ENCODE assay signal across 25 cellular contexts in genomic region chr18:21745234-21745633, GRCh38. TPM values are rescaled to one million over a fixed set of nuclear protein-coding genes. Genes with fewer than 3 reads are reported as not detected.
A peak's percentile ranks its signal among the peaks of the same experiment; 100 is the strongest.
DNase-seq lines count a peak whose midpoint lies in the region; ATAC-seq, FAIRE-seq and TF ChIP-seq lines count a peak whose summit lies in the region.
"Had no signal": no experiment of that assay in that cellular context is flagged by ENCODE, and none has a peak within 500 bp of the region (broad histone marks: within the 10 kb centered on the region; RNA-seq: fewer than 3 reads in every experiment).

No MANE protein-coding gene starts in this region.

- no peak for FAIRE-seq in K562 (lab: Jason Lieb, UNC)

- peaks cover 5% of the 10 kb centered on the region for H3K79me1 ChIP-seq in mesendoderm (ENCODE audit: low read length)

- no peak overlapping the region for H2BK5ac ChIP-seq in mesendoderm (ENCODE audit: low read length)

- no peak overlapping the region for H3K18ac ChIP-seq in mesendoderm (ENCODE audit: low read length)

- peaks cover 12 to 15% of the 10 kb centered on the region in 2 experiments; a peak in 3 of 5 replicates for H3K4me1 ChIP-seq in K562 (replicated peaks in 1 of 2; ENCODE audit: control insufficient read depth in 2 of 2, insufficient read depth in 2 of 2, low read length in 2 of 2)
- H3K4me1 ChIP-seq in mesendoderm (ENCODE audit: control insufficient read depth, low read depth, low read length): no peaks in the 10 kb centered on the region

- H3K36me3 ChIP-seq in K562 (ENCODE audit: control insufficient read depth, insufficient read depth, low read length): no peaks in the 10 kb centered on the region
- no peaks in the 10 kb centered on the region for H3K36me3 ChIP-seq in mesendoderm (ENCODE audit: control insufficient read depth, insufficient read depth, low read length)
- H3K36me3 ChIP-seq: HAP-1, heart left ventricle, left lung, sigmoid colon, suprapubic skin had no signal

- intact Hi-C loops in K562 (cut with micrococcal nuclease): loop anchor here (10.0 kb wide), 1 partner anchor 250 kb away; no protein-coding TSS in a partner anchor

- in situ Hi-C loops in K562 (cut with MboI): no loop called here

- H3K9ac ChIP-seq in K562 (ENCODE audit: insufficient read depth in 1 of 2, low read depth in 2 of 2, low read length in 2 of 2): no peak overlapping the region
- H3K9ac ChIP-seq in mesendoderm (ENCODE audit: low read length): no peak overlapping the region

- H4K20me1 ChIP-seq in K562 (replicated peaks; ENCODE audit: control insufficient read depth, insufficient read depth, low read length): peaks cover 25% of the 10 kb centered on the region

- H3K79me2 ChIP-seq in K562 (ENCODE audit: control insufficient read depth, insufficient read depth, low read length) (peaks cover 90% of the 10 kb centered on the region), mesendoderm (ENCODE audit: control insufficient read depth, insufficient read depth, low read length) (peaks cover 54% of the 10 kb centered on the region)

- no peak overlapping the region for H3K23ac ChIP-seq in mesendoderm (ENCODE audit: low read length)

- no peak overlapping the region for H2BK15ac ChIP-seq in mesendoderm (replicated peaks; ENCODE audit: low read depth)

- H3K4me2 ChIP-seq in K562 (ENCODE audit: insufficient read depth, low read length): no peak overlapping the region
- no peak overlapping the region for H3K4me2 ChIP-seq in mesendoderm (ENCODE audit: low read length)

- ATAC-seq in K562 (no peak), GM21529 (IDR thresholded peaks at IDR 0.05; ENCODE audit: unreplicated experiment) (no peak)
- no peak for ATAC-seq in stimulated activated naive CD8-positive, alpha-beta T cell treated with anti-CD3 and anti-CD28 coated beads, Interleukin-15, Interleukin-2, amounts not matched to agents 100 U/mL and 50 U/mL, for 24 hours
- ATAC-seq: activated T-cell treated with anti-CD3 and anti-CD28 coated beads, Interleukin-2, amount 50 U/mL, for 4 hours; CD8-positive, alpha-beta T cell; heart left ventricle; left lung; natural killer cell had no signal

- no peak for TF ChIP-seq EP300 in K562 (IDR thresholded peaks at IDR 0.05; ENCODE audit: low read length)

- TF ChIP-seq RAD21 in K562 (CRISPR knock-in tag; conservative IDR thresholded peaks at IDR 0.05 in 1 of 2, IDR thresholded peaks at IDR 0.05 in 1 of 2): no peak

- 87% methylated on average over 5 of the region's 5 CpGs for WGBS in K562 (ENCODE audit: insufficient coverage, low coverage, missing lambda C conversion rate)
- WGBS in mesendoderm (ENCODE audit: extremely low coverage, insufficient coverage, low lambda C conversion rate): no CpG with 5 or more reads among the region's 5 CpGs

- H4K8ac ChIP-seq in mesendoderm (ENCODE audit: low read depth, low read length): peak overlapping the region; percentile 81

- no peak for TF ChIP-seq POLR2A in NB4 (IDR thresholded peaks at IDR 0.05; ENCODE audit: extremely low read depth, insufficient read length)
- TF ChIP-seq POLR2A in K562 (conservative IDR thresholded peaks at IDR 0.05): no peak

- H3K4me3 ChIP-seq in NB4 (ENCODE audit: low read depth, low read length) (no peak overlapping the region), K562 (no peak overlapping the region), mesendoderm (ENCODE audit: low read length) (no peak overlapping the region)
- H3K4me3 ChIP-seq: HAP-1, heart left ventricle, left lung, sigmoid colon, suprapubic skin had no signal

- TF ChIP-seq CTCF in NB4 (IDR thresholded peaks at IDR 0.05; ENCODE audit: low read depth, low read length): no peak
- peak; percentile 26 to 84 (median 51); a peak in 4 of 6 replicates for TF ChIP-seq CTCF in K562 (IDR thresholded peaks at IDR 0.05 in 2 of 3, conservative IDR thresholded peaks at IDR 0.05 in 1 of 3; ENCODE audit: insufficient read depth in 2 of 3, low read depth in 1 of 3, low read length in 3 of 3)

- no peaks in the 10 kb centered on the region for H3K9me3 ChIP-seq in K562 (replicated peaks; ENCODE audit: control insufficient read depth, insufficient read depth, low read depth, low read length)
- H3K9me3 ChIP-seq: HAP-1, heart left ventricle, left lung, sigmoid colon, suprapubic skin had no signal

- H3K27me3 ChIP-seq in K562 (ENCODE audit: control insufficient read depth in 2 of 2, insufficient read depth in 2 of 2, low read length in 2 of 2) (no peaks in the 10 kb centered on the region), mesendoderm (ENCODE audit: insufficient read depth, low read length, poor library complexity) (no peaks in the 10 kb centered on the region)
- H3K27me3 ChIP-seq: heart left ventricle, left lung, sigmoid colon, suprapubic skin had no signal

- no peak overlapping the region for H3K56ac ChIP-seq in mesendoderm (ENCODE audit: low read length)

- DNase-seq in ELR (ENCODE audit: low read depth) (peak; percentile 14), NB4 (ENCODE audit: low read depth) (peak; percentile 32), K562 (ENCODE audit: extremely low read depth in 1 of 4, low spot score in 3 of 4) (no peak), mesendoderm (peak; percentile 14), GOT3 (lab: John Stamatoyannopoulos, UW) (no peak)
- no peak for DNase-seq in stimulated activated naive CD8-positive, alpha-beta T cell treated with anti-CD3 and anti-CD28 coated beads, Interleukin-15, Interleukin-2, amounts not matched to agents 100 U/mL and 50 U/mL, for 24 hours
- DNase-seq: activated B cell treated with CpG ODN at 0.5 μM for 24 hours; activated CD4-positive, alpha-beta memory T cell treated with anti-CD3 and anti-CD28 coated beads, Interleukin-2, amount 10 ng/mL, durations not matched to agents 7 days and 5 days; activated naive CD4-positive, alpha-beta T cell treated with anti-CD3 and anti-CD28 coated beads, Interleukin-2, amount 50 U/mL, for 16 hours; activated T-cell treated with anti-CD3 and anti-CD28 coated beads, Interleukin-2, amount 50 U/mL, for 4 hours; aorta; DMS79; effector CD8-positive, alpha-beta T cell; heart left ventricle; left lung; natural killer cell; NCI-H1417; NCI-H2171; NCI-H524 treated with DMSO at 0.1 percent for 48 hours; posterior cingulate gyrus; sigmoid colon had no signal

- no TSS peak for BruUV-seq in K562 (replicated peaks; lab: Mats Ljungman, UMichigan)

- no peak overlapping the region for H4K5ac ChIP-seq in mesendoderm (ENCODE audit: low read length)

- no peak overlapping the region for H2AFZ ChIP-seq in K562 (ENCODE audit: low read depth, low read length)

- POLR2A ChIA-PET in K562 (lab: Yijun Ruan, JAX): no interaction called here

- CTCF ChIA-PET in K562 (lab: Yijun Ruan, JAX; ENCODE audit: low intra/inter-chr PET ratio): no interaction called here

- H3K4ac ChIP-seq in mesendoderm (ENCODE audit: low read depth, low read length): no peak overlapping the region

- no peak overlapping the region for H2BK120ac ChIP-seq in mesendoderm (ENCODE audit: low read depth, low read length)

- H3K9me1 ChIP-seq in K562 (ENCODE audit: control insufficient read depth, insufficient read depth, low read length): no peaks in the 10 kb centered on the region

- no peak overlapping the region for H2AK5ac ChIP-seq in mesendoderm (ENCODE audit: low read length)

- H3K27ac ChIP-seq in K562 (ENCODE audit: extremely low read depth, low read depth, low read length): no peak overlapping the region
- H3K27ac ChIP-seq in mesendoderm (ENCODE audit: low read depth, low read length): no peak overlapping the region
- H3K27ac ChIP-seq: heart left ventricle, left lung, sigmoid colon, suprapubic skin had no signal

TF ChIP-seq in K562, 482 proteins besides CTCF, POLR2A, EP300 and RAD21 (continues in another document):
- no peak for TF ChIP-seq KDM1A (IDR thresholded peaks at IDR 0.05)
- no peak for TF ChIP-seq ZNF146 (CRISPR knock-in tag; IDR thresholded peaks at IDR 0.05; ENCODE audit: unreplicated experiment)

RNA-seq across cellular contexts. Expression of gene MIB1, which starts 4.6 kb away (rescaled TPM):
- total RNA-seq in K562 (2011; cell fraction: chromatin; rRNA removed; ENCODE audit: low replicate concordance): 30.5 and 81.2 TPM in 2 replicates
- total RNA-seq in K562 (2011; cell fraction: nucleolus; rRNA removed): 12.3 and 17.6 TPM in 2 replicates
- total RNA-seq in K562 (2011; cell fraction: nucleoplasm; rRNA removed): 29.3 and 33.4 TPM in 2 replicates
- 21.3 and 23.2 TPM in 2 replicates for total RNA-seq in K562 (2014; rRNA removed)
- 43.8 and 51.7 TPM in 2 replicates for total RNA-seq in K562 (2014; rRNA removed; fragmentation: Illumina TruSeq; extraction: Trizol)
- total RNA-seq in K562 (2015; rRNA removed; fragmentation: Illumina TruSeq; extraction: Trizol): 32.8 and 34.8 TPM in 2 replicates
- 37.1 and 42.8 TPM in 2 replicates for total RNA-seq in K562 (2021)
- polyA plus RNA-seq in K562 (2011; rRNA removed): 25.7 and 35.1 TPM in 2 replicates
- polyA plus RNA-seq in K562 (2011; cell fraction: cytosol; rRNA removed): 5.4 and 13.4 TPM in 2 replicates
- 19.0 and 25.8 TPM in 2 replicates for polyA plus RNA-seq in K562 (2011; cell fraction: nucleus; rRNA removed)
- 19.3 and 21.7 TPM in 2 replicates for polyA plus RNA-seq in K562 (2012)
- 19.5 and 21.3 TPM in 2 replicates for polyA plus RNA-seq in K562 (2014; fragmentation: Illumina TruSeq; extraction: Trizol)
- 1 to 10 TPM; 7.2 to 7.6 TPM for polyA plus RNA-seq in K562 (2014; fragmentation: Nextera tagmentation; extraction: Ambion mirVana)
- polyA plus RNA-seq in K562 (2014; rRNA removed): 9.7 and 10.3 TPM in 2 replicates
- polyA minus RNA-seq in K562 (2011; rRNA and poly(A)+ RNA removed): 264 and 284 TPM in 2 replicates
- 62.5 and 81.2 TPM in 2 replicates for polyA minus RNA-seq in K562 (2011; cell fraction: cytosol; rRNA and poly(A)+ RNA removed)
- polyA minus RNA-seq in K562 (2011; cell fraction: nucleus; rRNA and poly(A)+ RNA removed): 16.8 and 43.3 TPM in 2 replicates
- polyA plus RNA-seq in mesendoderm (2013, experiment 1 of 2): 14.3 TPM
- polyA plus RNA-seq in mesendoderm (2013, experiment 2 of 2): 14.4 TPM

RNA-seq across cellular contexts. Expression of gene ABHD3, which starts 40.7 kb away (rescaled TPM):
- total RNA-seq in K562 (2011; cell fraction: chromatin; rRNA removed; ENCODE audit: low replicate concordance): 70.5 and 110 TPM in 2 replicates
- 48.2 and 53.4 TPM in 2 replicates for total RNA-seq in K562 (2011; cell fraction: nucleolus; rRNA removed)
- 85.0 and 108 TPM in 2 replicates for total RNA-seq in K562 (2011; cell fraction: nucleoplasm; rRNA removed)
- total RNA-seq in K562 (2014; rRNA removed) (14.8 and 17.7 TPM in 2 replicates), K562 (2014; rRNA removed; fragmentation: Illumina TruSeq; extraction: Trizol) (25.2 and 27.9 TPM in 2 replicates), K562 (2015; rRNA removed; fragmentation: Illumina TruSeq; extraction: Trizol) (23.1 and 24.6 TPM in 2 replicates), K562 (2021) (19.4 and 20.7 TPM in 2 replicates)
- polyA plus RNA-seq in K562 (2011; rRNA removed) (35.2 and 38.8 TPM in 2 replicates), K562 (2014; fragmentation: Illumina TruSeq; extraction: Trizol) (14.4 and 18.1 TPM in 2 replicates), K562 (2014; fragmentation: Nextera tagmentation; extraction: Ambion mirVana) (1 to 10 TPM; 6.3 to 8.1 TPM), K562 (2014; rRNA removed) (28.0 and 31.4 TPM in 2 replicates)
- polyA plus RNA-seq in K562 (2011; cell fraction: cytosol; rRNA removed): 9.2 and 15.7 TPM in 2 replicates
- polyA plus RNA-seq in K562 (2011; cell fraction: nucleus; rRNA removed): 71.2 and 105 TPM in 2 replicates
- polyA plus RNA-seq in K562 (2012): 19.2 and 35.7 TPM in 2 replicates
- polyA minus RNA-seq in K562 (2011; rRNA and poly(A)+ RNA removed): 20.7 and 23.9 TPM in 2 replicates
- 6.7 and 13.5 TPM in 2 replicates for polyA minus RNA-seq in K562 (2011; cell fraction: cytosol; rRNA and poly(A)+ RNA removed)
- 36.8 and 48.9 TPM in 2 replicates for polyA minus RNA-seq in K562 (2011; cell fraction: nucleus; rRNA and poly(A)+ RNA removed)
- polyA plus RNA-seq in mesendoderm (2013, experiment 1 of 2): 4.6 TPM
- polyA plus RNA-seq in mesendoderm (2013, experiment 2 of 2): 4.7 TPM

Comparison
In these comparisons a context has a peak if more than half of its experiments do, and no peak if none do; other contexts are left out.
1. DNase-seq: peak in ELR (single experiment), NB4 (single experiment) and mesendoderm (single experiment); none in K562 (0 of 4), stimulated activated naive CD8-positive, alpha-beta T cell treated with anti-CD3 and anti-CD28 coated beads, Interleukin-15, Interleukin-2, amounts not matched to agents 100 U/mL and 50 U/mL, for 24 hours (single experiment) and GOT3 (single experiment).